ENCODE assay signal across 8 cellular contexts in the genomic region with DNA sequence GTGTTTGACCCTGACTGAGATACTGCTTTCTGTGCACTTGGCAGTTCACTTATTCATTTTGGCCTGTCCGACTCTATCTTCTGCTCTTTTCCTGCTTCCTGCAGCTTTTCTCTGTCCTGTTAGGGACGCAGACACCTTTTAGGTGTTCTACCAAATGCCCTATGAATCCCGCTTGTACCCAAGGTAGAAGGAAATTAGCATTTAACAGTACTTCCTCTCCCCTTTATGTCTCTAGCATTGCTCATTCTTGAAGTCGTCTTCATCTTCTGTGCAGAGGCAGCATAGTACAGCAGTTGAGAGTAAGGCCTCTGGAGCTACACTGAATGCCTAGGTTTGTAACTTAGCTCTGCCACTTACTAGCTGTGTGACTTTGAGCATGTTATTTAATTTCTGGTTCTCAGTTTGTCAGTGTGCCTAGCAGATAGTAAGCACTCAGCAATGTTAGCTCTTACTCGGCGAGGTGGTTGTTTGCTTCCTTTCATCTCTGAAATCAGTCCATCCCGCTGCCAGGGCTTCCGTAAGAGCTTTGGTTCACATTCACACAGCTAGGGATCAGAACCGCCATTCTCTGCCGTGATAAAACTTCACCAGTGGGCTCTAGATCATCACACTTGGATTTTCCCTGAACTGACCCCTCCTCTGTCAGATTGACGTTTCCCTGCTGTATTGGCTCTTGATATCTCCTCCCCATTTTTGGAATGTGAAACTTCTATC. TPM values are rescaled to one million over a fixed set of nuclear protein-coding genes. Genes with fewer than 3 reads are reported as not detected.
DNase-seq lines count a peak whose midpoint lies in the region; ATAC-seq and TF ChIP-seq lines count a peak whose summit lies in the region.

No MANE protein-coding gene starts in this region.

- peaks cover 5% of the 10 kb centered on the region; the same call in 1 of the 2 replicates for H3F3A ChIP-seq in SU-DHL-6 (ENCODE audit: insufficient read depth)

- H3K79me2 ChIP-seq in SU-DHL-6 (ENCODE audit: insufficient read depth, low read length) (peaks cover 64% of the 10 kb centered on the region), fibroblast of lung (ENCODE audit: control insufficient read depth, insufficient read depth, low read length) (peaks cover 64% of the 10 kb centered on the region)

- H3K36me3 ChIP-seq in H7 (replicated peaks; ENCODE audit: control insufficient read depth, insufficient read depth, low read length) (peaks cover 14% of the 10 kb centered on the region), SU-DHL-6 (ENCODE audit: low read length) (peaks cover 14% of the 10 kb centered on the region; the same call in 1 of the 2 replicates), fibroblast of lung (ENCODE audit: control insufficient read depth, insufficient read depth, low read length) (peaks cover 2% of the 10 kb centered on the region), body of pancreas (replicated peaks in 1 of 2; ENCODE audit: insufficient read depth in 1 of 2, low read depth in 2 of 2) (peaks cover 4% of the 10 kb centered on the region in 2 donors)

- TF ChIP-seq CTCF in SU-DHL-6 (IDR thresholded peaks at IDR 0.05; ENCODE audit: insufficient read depth, low read length, poor library complexity, severe bottlenecking) (no peak), fibroblast of lung (conservative IDR thresholded peaks at IDR 0.05 in 1 of 2, IDR thresholded peaks at IDR 0.05 in 1 of 2; ENCODE audit: low read depth in 1 of 2, low read length in 2 of 2) (no peak), body of pancreas (IDR thresholded peaks at IDR 0.05) (no peak)

- H3K27ac ChIP-seq in SU-DHL-6 (ENCODE audit: low read depth, low read length) (no peak overlapping the region), fibroblast of lung (ENCODE audit: insufficient read depth, low read length) (peak overlapping the region; percentile 90), body of pancreas (peak overlapping the region in 1 of 4 donors; percentile 88)

- H3K4me3 ChIP-seq in H7 (ENCODE audit: insufficient read depth, low read depth, low read length) (peak overlapping the region; percentile 99), SU-DHL-6 (ENCODE audit: insufficient read depth, low read length, poor library complexity, severe bottlenecking) (peak overlapping the region; percentile 61), fibroblast of lung (replicated peaks in 1 of 4; ENCODE audit: control extremely low read depth in 1 of 4, insufficient read depth in 1 of 4, low read depth in 3 of 4, low read length in 4 of 4) (peak overlapping the region; percentile 67 to 98 (median 92)), skeletal muscle cell (ENCODE audit: low read depth, low read length) (peak overlapping the region; percentile 95), body of pancreas (peak overlapping the region in 1 of 2 donors; percentile 78)

- no peaks in the 10 kb centered on the region for H3K9me2 ChIP-seq in SU-DHL-6 (replicated peaks; ENCODE audit: insufficient read depth, low read length)

- H3K27me3 ChIP-seq in H7 (ENCODE audit: control insufficient read depth, insufficient read depth, low read length) (no peaks in the 10 kb centered on the region), SU-DHL-6 (ENCODE audit: low read length) (no peaks in the 10 kb centered on the region), fibroblast of lung (ENCODE audit: control insufficient read depth, insufficient read depth, low read length) (no peaks in the 10 kb centered on the region), body of pancreas (no peaks in the 10 kb centered on the region)

- intact Hi-C loops in sciatic nerve (cut with DNase I) (no loop called here), body of pancreas (cut with DNase I) (no loop called here)

- DNase-seq in H7 (no peak), fibroblast of lung (ENCODE audit: low read depth in 2 of 2) (no peak), skeletal muscle cell (ENCODE audit: low read depth) (no peak), sciatic nerve (ENCODE audit: low spot score) (no peak), EL (no peak), body of pancreas (no peak)
- no peak for DNase-seq in stimulated activated CD4-positive, alpha-beta T cell treated with anti-CD3 and anti-CD28 coated beads, Interleukin-4, amount 100 ng/mL, for 1 hour

- H3K4me2 ChIP-seq in SU-DHL-6 (ENCODE audit: low read depth, low read length, poor library complexity, severe bottlenecking) (peak overlapping the region; percentile 78), fibroblast of lung (ENCODE audit: extremely low read depth, insufficient read depth, low read length) (peak overlapping the region; percentile 93)

- WGBS in body of pancreas, 2 donors: 51 to 60% methylated on average over 11 of the region's 11 CpGs

- H4K20me1 ChIP-seq in SU-DHL-6 (ENCODE audit: low read depth, low read length): peaks cover 22% of the 10 kb centered on the region; the same call in 1 of the 2 replicates
- H4K20me1 ChIP-seq in fibroblast of lung (ENCODE audit: control insufficient read depth, extremely low read depth, insufficient read depth, low read length): no peaks in the 10 kb centered on the region

- H3K4me1 ChIP-seq in fibroblast of lung (ENCODE audit: control insufficient read depth, extremely low read depth, insufficient read depth, low read length) (peaks cover 8% of the 10 kb centered on the region), body of pancreas (peaks cover 40% of the 10 kb centered on the region)

- H2AFZ ChIP-seq in SU-DHL-6 (ENCODE audit: low read depth, low read length, severe bottlenecking) (no peak overlapping the region), fibroblast of lung (ENCODE audit: low read length) (no peak overlapping the region)

- ATAC-seq in sciatic nerve (no peak), body of pancreas (no peak)

- H3K9me3 ChIP-seq in SU-DHL-6 (ENCODE audit: insufficient read depth, low read length) (no peaks in the 10 kb centered on the region), fibroblast of lung (ENCODE audit: control insufficient read depth, insufficient read depth, low read depth, low read length) (no peaks in the 10 kb centered on the region), body of pancreas (no peaks in the 10 kb centered on the region)

- no peak for TF ChIP-seq POLR2A in body of pancreas (IDR thresholded peaks at IDR 0.05)

- H3K9ac ChIP-seq in SU-DHL-6 (ENCODE audit: low read length) (peak overlapping the region; percentile 70), fibroblast of lung (ENCODE audit: insufficient read depth, low read length) (peak overlapping the region; percentile 92)

RNA-seq across cellular contexts. Expression of a gene that starts 1.4 kb away (rescaled TPM):
- 474 and 529 TPM in 2 replicates for total RNA-seq in H7 (2014; rRNA removed; shearing (Covaris generic))
- 262 and 299 TPM in 2 replicates for total RNA-seq in fibroblast of lung
- polyA plus RNA-seq in fibroblast of lung: 233 and 319 TPM in 2 replicates
- polyA plus RNA-seq in fibroblast of lung (2012): 212 and 310 TPM in 2 replicates
- 233 and 525 TPM in 2 replicates for polyA minus RNA-seq in fibroblast of lung (ENCODE audit: low replicate concordance)
- total RNA-seq in sciatic nerve: 194 TPM
- 10 to 100 TPM; 88.7 to 92.3 TPM for total RNA-seq in body of pancreas

RNA-seq across cellular contexts. Expression of a gene that starts 2.4 kb away (rescaled TPM):
- 17.7 and 19.6 TPM in 2 replicates for total RNA-seq in H7 (2014; rRNA removed; shearing (Covaris generic))
- total RNA-seq in fibroblast of lung (6.7 and 11.7 TPM in 2 replicates), sciatic nerve (15.2 TPM), body of pancreas (10 to 100 TPM; 11.7 to 21.4 TPM)
- polyA plus RNA-seq in fibroblast of lung: 12.3 and 17.6 TPM in 2 replicates
- polyA plus RNA-seq in fibroblast of lung (2012): 17.7 and 27.6 TPM in 2 replicates
- 25.4 and 40.9 TPM in 2 replicates for polyA minus RNA-seq in fibroblast of lung (ENCODE audit: low replicate concordance)

RNA-seq across cellular contexts. Expression of a gene that starts 21.4 kb away (rescaled TPM):
- total RNA-seq in H7 (2014; rRNA removed; shearing (Covaris generic)): 51.3 and 59.7 TPM in 2 replicates
- total RNA-seq in fibroblast of lung (18.0 and 19.0 TPM in 2 replicates), sciatic nerve (22.7 TPM), body of pancreas (10 to 100 TPM; 10.1 to 19.4 TPM)
- polyA plus RNA-seq in fibroblast of lung: 16.9 and 18.5 TPM in 2 replicates
- polyA plus RNA-seq in fibroblast of lung (2012): 20.5 and 23.5 TPM in 2 replicates
- 75.8 and 84.9 TPM in 2 replicates for polyA minus RNA-seq in fibroblast of lung (ENCODE audit: low replicate concordance)

RNA-seq across cellular contexts. Expression of a gene that starts 33.1 kb away (rescaled TPM):
- not detected in 2 replicates for total RNA-seq in H7 (2014; rRNA removed; shearing (Covaris generic))
- not detected in 2 replicates for total RNA-seq in fibroblast of lung
- not detected in 2 replicates for polyA plus RNA-seq in fibroblast of lung
- not detected in 2 replicates for polyA plus RNA-seq in fibroblast of lung (2012)
- polyA minus RNA-seq in fibroblast of lung (ENCODE audit: low replicate concordance): not detected in 2 replicates
- not detected for total RNA-seq in sciatic nerve
- not detected for total RNA-seq in body of pancreas

RNA-seq across cellular contexts. Expression of a gene that starts 48.8 kb away (rescaled TPM):
- total RNA-seq in H7 (2014; rRNA removed; shearing (Covaris generic)): 2.3 and 3.7 TPM in 2 replicates
- total RNA-seq in fibroblast of lung: 0.77 and 1.2 TPM in 2 replicates
- polyA plus RNA-seq in fibroblast of lung: 0.38 and 0.51 TPM in 2 replicates
- 0.30 and 0.58 TPM in 2 replicates for polyA plus RNA-seq in fibroblast of lung (2012)
- polyA minus RNA-seq in fibroblast of lung (ENCODE audit: low replicate concordance): 0.89 and 1.1 TPM in 2 replicates
- total RNA-seq in sciatic nerve: 2.1 TPM
- 10 to 100 TPM in 1 of 2 donors, 1 to 10 TPM in 1; 4.3 to 11.2 TPM for total RNA-seq in body of pancreas
